13 cellular contexts compared by ENCODE assay signal in the genomic region with DNA sequence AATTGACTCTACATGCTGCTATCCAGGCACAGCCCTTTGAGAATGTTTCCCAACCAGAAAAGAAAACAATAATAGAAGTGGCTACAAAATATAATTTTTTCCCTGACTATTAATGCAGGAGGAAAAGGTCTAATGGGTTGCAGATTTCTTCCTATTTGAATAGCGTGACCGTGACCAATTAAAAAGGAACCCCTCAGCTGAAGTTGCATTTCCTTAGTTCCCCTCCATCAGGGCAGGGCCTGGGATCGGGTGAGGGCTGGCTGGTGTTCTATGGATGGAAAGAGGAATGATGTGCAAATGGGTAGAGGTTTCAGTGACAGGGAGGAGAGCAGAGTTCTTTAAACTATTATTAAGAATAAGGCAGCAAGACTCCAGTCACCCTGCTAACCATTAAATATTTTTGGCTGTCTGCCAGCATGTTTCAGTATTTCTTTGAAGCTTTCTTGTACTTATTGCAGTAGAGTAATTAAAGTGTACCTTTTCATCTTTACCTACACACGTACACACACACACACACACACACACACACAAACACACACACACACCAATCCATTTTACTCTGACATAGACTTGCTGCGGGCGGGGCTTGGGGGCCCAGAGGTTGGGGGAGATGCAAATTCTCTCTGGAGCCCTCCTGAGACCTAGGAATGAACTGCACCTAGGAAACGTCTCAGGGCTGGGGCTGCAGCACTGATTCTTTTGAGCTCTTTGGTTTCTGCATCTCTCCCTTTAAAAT.
DNase-seq lines count a peak whose midpoint lies in the region; ATAC-seq, FAIRE-seq and TF ChIP-seq lines count a peak whose summit lies in the region.
"Had no signal": no experiment of that assay in that cellular context is flagged by ENCODE, and none has a peak within 500 bp of the region (broad histone marks: within the 10 kb centered on the region; RNA-seq: fewer than 3 reads in every experiment).

No MANE protein-coding gene starts in this region.

- TF ChIP-seq CTCF in Caco-2 (IDR thresholded peaks at IDR 0.05; ENCODE audit: insufficient read depth in 1 of 2, low read depth in 1 of 2, low read length in 1 of 2, severe bottlenecking in 1 of 2, unreplicated experiment in 1 of 2) (peak; percentile 23 to 51), keratinocyte (optimal IDR thresholded peaks at IDR 0.05 in 1 of 3, IDR thresholded peaks at IDR 0.05 in 1 of 3, conservative IDR thresholded peaks at IDR 0.05 in 1 of 3; ENCODE audit: extremely low read depth in 1 of 3, insufficient read depth in 2 of 3, low read length in 3 of 3) (peak in 2 of 3 experiments; percentile 14 to 32), gastroesophageal sphincter (IDR thresholded peaks at IDR 0.05) (no peak), suprapubic skin (IDR thresholded peaks at IDR 0.05) (no peak)

- no peak for FAIRE-seq in keratinocyte (lab: Jason Lieb, UNC)
- FAIRE-seq: GM19239 had no signal

- dilution Hi-C loops in keratinocyte (cut with MboI; ENCODE audit: extremely low pct_ligation_motif_present, low sequenced_read_pairs): no loop called here

- ATAC-seq in gastroesophageal sphincter: no peak
- ATAC-seq: activated T-cell treated with anti-CD3 and anti-CD28 coated beads, Interleukin-2, amount 50 U/mL, for 4 hours; upper lobe of right lung had no signal

- H3K79me2 ChIP-seq in keratinocyte (ENCODE audit: control insufficient read depth, insufficient read depth, low read length): no peaks in the 10 kb centered on the region

- POLR2A ChIA-PET in Caco-2 (lab: Charles Lee): no interaction called here

- H3K9me3 Mint-ChIP-seq in Caco-2 (ENCODE audit: unreplicated experiment): peaks cover 11% of the 10 kb centered on the region
- peaks cover 9% of the 10 kb centered on the region for H3K9me3 Mint-ChIP-seq in activated naive CD8-positive, alpha-beta T cell treated with anti-CD3 and anti-CD28 coated beads for 36 hours

- intact Hi-C loops in Caco-2 (cut with micrococcal nuclease; ENCODE audit: unreplicated experiment) (no loop called here), head of caudate nucleus (cut with DNase I) (no loop called here)

- no peaks in the 10 kb centered on the region for H3K27me3 Mint-ChIP-seq in Caco-2 (ENCODE audit: insufficient read depth, unreplicated experiment)
- H3K27me3 Mint-ChIP-seq in activated naive CD8-positive, alpha-beta T cell treated with anti-CD3 and anti-CD28 coated beads for 36 hours: no peaks in the 10 kb centered on the region

- no peak overlapping the region for H3K9ac ChIP-seq in keratinocyte (ENCODE audit: control insufficient read depth, extremely low read depth, insufficient read depth, low read length)
- H3K9ac ChIP-seq: BLaER1 treated with 17β-estradiol and CSF1 and Interleukin-3, amounts not matched to agents 10 nM and 100 nM had no signal

- 33 to 54% methylated on average over 3 to 7 of the region's 7 CpGs for whole genome bisulfite sequencing in gastroesophageal sphincter (ENCODE audit: low coverage in 1 of 2), 2 donors
- WGBS in suprapubic skin: 27% methylated on average over 7 of the region's 7 CpGs

- H3K36me3 Mint-ChIP-seq in Caco-2 (ENCODE audit: insufficient read depth, unreplicated experiment): no peaks in the 10 kb centered on the region
- no peaks in the 10 kb centered on the region for H3K36me3 Mint-ChIP-seq in activated naive CD8-positive, alpha-beta T cell treated with anti-CD3 and anti-CD28 coated beads for 36 hours

- no peaks in the 10 kb centered on the region for H3K36me3 ChIP-seq in Caco-2 (ENCODE audit: control insufficient read depth, insufficient read depth, low read length)
- no peaks in the 10 kb centered on the region for H3K36me3 ChIP-seq in SJCRH30
- H3K36me3 ChIP-seq in keratinocyte (ENCODE audit: control insufficient read depth in 2 of 2, extremely low read depth in 1 of 2, insufficient read depth in 2 of 2, low read length in 2 of 2): no peaks in the 10 kb centered on the region
- H3K36me3 ChIP-seq in gastroesophageal sphincter: no peaks in the 10 kb centered on the region
- no peaks in the 10 kb centered on the region for H3K36me3 ChIP-seq in suprapubic skin
- H3K36me3 ChIP-seq: BLaER1 treated with 17β-estradiol and CSF1 and Interleukin-3, amounts not matched to agents 10 nM and 100 nM; upper lobe of right lung had no signal

- TF ChIP-seq EP300 in gastroesophageal sphincter (IDR thresholded peaks at IDR 0.05) (no peak), suprapubic skin (IDR thresholded peaks at IDR 0.05) (no peak)

- H3K4me3 ChIP-seq in Caco-2 (ENCODE audit: low read depth, low read length): no peak overlapping the region
- H3K4me3 ChIP-seq in SJCRH30: peak overlapping the region; percentile 41
- H3K4me3 ChIP-seq in keratinocyte (ENCODE audit: control insufficient read depth in 2 of 3, extremely low read depth in 1 of 3, insufficient read depth in 2 of 3, low read depth in 1 of 3, low read length in 3 of 3): no peak overlapping the region
- no peak overlapping the region for H3K4me3 ChIP-seq in gastroesophageal sphincter
- no peak overlapping the region for H3K4me3 ChIP-seq in suprapubic skin
- H3K4me3 ChIP-seq: BLaER1 treated with 17β-estradiol and CSF1 and Interleukin-3, amounts not matched to agents 10 nM and 100 nM; upper lobe of right lung had no signal

- no peaks in the 10 kb centered on the region for H4K20me1 ChIP-seq in keratinocyte (ENCODE audit: control insufficient read depth, extremely low read depth, insufficient read depth, low read length)
- H4K20me1 ChIP-seq: BLaER1 treated with 17β-estradiol and CSF1 and Interleukin-3, amounts not matched to agents 10 nM and 100 nM had no signal

- no peak overlapping the region for H3K27ac Mint-ChIP-seq in Caco-2 (ENCODE audit: unreplicated experiment)
- H3K27ac Mint-ChIP-seq in activated naive CD8-positive, alpha-beta T cell treated with anti-CD3 and anti-CD28 coated beads for 36 hours: no peak overlapping the region

- no peak overlapping the region for H3K4me3 Mint-ChIP-seq in Caco-2 (ENCODE audit: unreplicated experiment)
- no peak overlapping the region for H3K4me3 Mint-ChIP-seq in activated naive CD8-positive, alpha-beta T cell treated with anti-CD3 and anti-CD28 coated beads for 36 hours
- H3K4me3 Mint-ChIP-seq: activated T-cell treated with anti-CD3 and anti-CD28 coated beads, Interleukin-2, amount 50 U/mL, for 4 hours had no signal

- H3K4me1 Mint-ChIP-seq in Caco-2 (ENCODE audit: low read depth, unreplicated experiment): peaks cover 6% of the 10 kb centered on the region
- no peaks in the 10 kb centered on the region for H3K4me1 Mint-ChIP-seq in activated naive CD8-positive, alpha-beta T cell treated with anti-CD3 and anti-CD28 coated beads for 36 hours

- TF ChIP-seq POLR2A in gastroesophageal sphincter (IDR thresholded peaks at IDR 0.05): no peak
- TF ChIP-seq POLR2A in suprapubic skin (IDR thresholded peaks at IDR 0.05): no peak

- no peak overlapping the region for H3K4me2 ChIP-seq in keratinocyte (ENCODE audit: control insufficient read depth, extremely low read depth, insufficient read depth, low read depth, low read length)
- H3K4me2 ChIP-seq: BLaER1 treated with 17β-estradiol and CSF1 and Interleukin-3, amounts not matched to agents 10 nM and 100 nM had no signal

- BruUV-seq in Caco-2 (replicated peaks; lab: Mats Ljungman, UMichigan): no TSS peak

- CTCF ChIA-PET in Caco-2 (lab: Charles Lee): interaction anchor here (0.7 to 1.0 kb wide), 2 partner anchors 91 to 698 kb away, joined by 3 to 4 read pairs; no protein-coding TSS in a partner anchor

- no peaks in the 10 kb centered on the region for H3K27me3 ChIP-seq in Caco-2 (replicated peaks; ENCODE audit: control insufficient read depth, insufficient read depth, low read length)
- H3K27me3 ChIP-seq in SJCRH30: no peaks in the 10 kb centered on the region
- no peaks in the 10 kb centered on the region for H3K27me3 ChIP-seq in keratinocyte (ENCODE audit: control insufficient read depth, extremely low read depth, insufficient read depth, low read length)
- no peaks in the 10 kb centered on the region for H3K27me3 ChIP-seq in gastroesophageal sphincter
- H3K27me3 ChIP-seq in suprapubic skin: no peaks in the 10 kb centered on the region
- H3K27me3 ChIP-seq: BLaER1 treated with 17β-estradiol and CSF1 and Interleukin-3, amounts not matched to agents 10 nM and 100 nM; upper lobe of right lung had no signal

- DNase-seq in Caco-2 (peak; percentile 48 to 54), HK-2 (ENCODE audit: unreplicated experiment) (peak; percentile 20), SJCRH30 (peak; percentile 81 to 87), keratinocyte (ENCODE audit: low read depth, low spot score) (no peak), suprapubic skin (ENCODE audit: low spot score in 2 of 2) (no peak), head of caudate nucleus (no peak)
- no peak for DNase-seq in activated naive CD8-positive, alpha-beta T cell treated with anti-CD3 and anti-CD28 coated beads for 36 hours
- DNase-seq: activated T-cell treated with anti-CD3 and anti-CD28 coated beads, Interleukin-2, amount 50 U/mL, for 4 hours; effector memory CD4-positive, alpha-beta T cell; upper lobe of right lung had no signal

- H3K27ac ChIP-seq in SJCRH30 (peak overlapping the region; percentile 99), keratinocyte (ENCODE audit: control insufficient read depth, insufficient read depth, low read length) (no peak overlapping the region), gastroesophageal sphincter (no peak overlapping the region), suprapubic skin (no peak overlapping the region)
- H3K27ac ChIP-seq: BLaER1 treated with 17β-estradiol and CSF1 and Interleukin-3, amounts not matched to agents 10 nM and 100 nM; upper lobe of right lung had no signal

- H3K9me3 ChIP-seq in Caco-2 (no peaks in the 10 kb centered on the region), SJCRH30 (replicated peaks) (0 out of 2 replicates have a peak, but pooled peaks cover 5% of the 10 kb centered on the region), keratinocyte (ENCODE audit: control insufficient read depth, low read depth, low read length) (no peaks in the 10 kb centered on the region), gastroesophageal sphincter (peaks cover 0 to 25% (median 0%) of the 10 kb centered on the region in 3 donors), suprapubic skin (peaks cover 5% of the 10 kb centered on the region)

- no peaks in the 10 kb centered on the region for H3K9me1 ChIP-seq in keratinocyte (ENCODE audit: control insufficient read depth, extremely low read depth, insufficient read depth, low read length)

- no peaks in the 10 kb centered on the region for H3K4me1 ChIP-seq in Caco-2
- peaks cover 35% of the 10 kb centered on the region for H3K4me1 ChIP-seq in SJCRH30
- no peaks in the 10 kb centered on the region for H3K4me1 ChIP-seq in keratinocyte (ENCODE audit: control insufficient read depth, extremely low read depth, insufficient read depth, low read length)
- no peaks in the 10 kb centered on the region for H3K4me1 ChIP-seq in gastroesophageal sphincter
- H3K4me1 ChIP-seq in suprapubic skin: no peaks in the 10 kb centered on the region
- H3K4me1 ChIP-seq: BLaER1 treated with 17β-estradiol and CSF1 and Interleukin-3, amounts not matched to agents 10 nM and 100 nM; upper lobe of right lung had no signal

- no peak overlapping the region for H2AFZ ChIP-seq in keratinocyte (ENCODE audit: control insufficient read depth, low read length)

Comparison
In these comparisons a context has a peak if more than half of its experiments do, and no peak if none do; other contexts are left out.
1. DNase-seq: peak in Caco-2 (2 of 2), HK-2 (single experiment) and SJCRH30 (2 of 2); none in keratinocyte (single experiment), activated naive CD8-positive, alpha-beta T cell treated with anti-CD3 and anti-CD28 coated beads for 36 hours (single experiment), suprapubic skin (0 of 2) and head of caudate nucleus (0 of 42).
2. CTCF ChIP-seq: peak in Caco-2 (2 of 2) and keratinocyte (2 of 3); none in gastroesophageal sphincter (0 of 4) and suprapubic skin (0 of 2).